ENCODE assay signal across 2 cellular contexts in the genomic region with DNA sequence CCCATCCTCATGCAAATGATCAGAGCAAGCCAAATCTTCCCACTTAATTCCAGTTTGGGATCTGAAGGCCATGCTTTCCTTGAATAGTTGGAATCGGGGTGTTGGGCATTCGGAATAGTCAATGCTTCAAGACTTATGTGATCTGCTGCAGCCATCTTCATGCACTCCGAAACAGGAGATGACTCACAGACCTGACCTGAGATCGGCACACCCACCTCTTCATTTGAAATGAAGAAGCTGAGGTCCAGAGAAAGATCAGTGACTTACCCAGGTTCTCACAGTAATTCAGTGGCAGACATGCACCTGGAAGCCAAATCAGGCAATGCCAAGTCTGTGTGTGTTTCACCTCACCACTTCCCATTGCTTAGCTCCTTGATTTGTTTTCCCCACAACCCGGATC.
TF ChIP-seq lines count a peak whose summit lies in the region.

No MANE protein-coding gene starts in this region.

TF ChIP-seq in HCT116, 20 proteins besides CTCF, POLR2A, EP300 and RAD21:
- TF ChIP-seq SIN3A (IDR thresholded peaks at IDR 0.05; ENCODE audit: low read depth) = no peak
- 0 out of 2 replicates have a peak, but pooled peaks have one; percentile 15 for TF ChIP-seq JUND (IDR thresholded peaks at IDR 0.05)
- TF ChIP-seq, protein P1, sequence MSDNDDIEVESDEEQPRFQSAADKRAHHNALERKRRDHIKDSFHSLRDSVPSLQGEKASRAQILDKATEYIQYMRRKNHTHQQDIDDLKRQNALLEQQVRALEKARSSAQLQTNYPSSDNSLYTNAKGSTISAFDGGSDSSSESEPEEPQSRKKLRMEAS (IDR thresholded peaks at IDR 0.05) = no peak
- no peak for TF ChIP-seq CEBPB (IDR thresholded peaks at IDR 0.05; ENCODE audit: low read depth)
- no peak for TF ChIP-seq EZH2 (IDR thresholded peaks at IDR 0.05)
- TF ChIP-seq FOSL1 (IDR thresholded peaks at IDR 0.05; ENCODE audit: low read depth) = peak; percentile 9; the same call in 1 of the 2 replicates
- TF ChIP-seq, protein P2, sequence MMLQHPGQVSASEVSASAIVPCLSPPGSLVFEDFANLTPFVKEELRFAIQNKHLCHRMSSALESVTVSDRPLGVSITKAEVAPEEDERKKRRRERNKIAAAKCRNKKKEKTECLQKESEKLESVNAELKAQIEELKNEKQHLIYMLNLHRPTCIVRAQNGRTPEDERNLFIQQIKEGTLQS (IDR thresholded peaks at IDR 0.05) = no peak

TF ChIP-seq in IMR-90, 13 proteins besides CTCF, POLR2A, EP300 and RAD21:
- TF ChIP-seq, protein P3, sequence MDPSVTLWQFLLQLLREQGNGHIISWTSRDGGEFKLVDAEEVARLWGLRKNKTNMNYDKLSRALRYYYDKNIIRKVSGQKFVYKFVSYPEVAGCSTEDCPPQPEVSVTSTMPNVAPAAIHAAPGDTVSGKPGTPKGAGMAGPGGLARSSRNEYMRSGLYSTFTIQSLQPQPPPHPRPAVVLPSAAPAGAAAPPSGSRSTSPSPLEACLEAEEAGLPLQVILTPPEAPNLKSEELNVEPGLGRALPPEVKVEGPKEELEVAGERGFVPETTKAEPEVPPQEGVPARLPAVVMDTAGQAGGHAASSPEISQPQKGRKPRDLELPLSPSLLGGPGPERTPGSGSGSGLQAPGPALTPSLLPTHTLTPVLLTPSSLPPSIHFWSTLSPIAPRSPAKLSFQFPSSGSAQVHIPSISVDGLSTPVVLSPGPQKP (IDR thresholded peaks at IDR 0.05; ENCODE audit: borderline replicate concordance, low read depth, low read length) = no peak
- TF ChIP-seq FOS (IDR thresholded peaks at IDR 0.05; ENCODE audit: low read depth, low read length) (no peak), NFE2L2 (IDR thresholded peaks at IDR 0.05; ENCODE audit: low read depth, low read length) (no peak), CEBPB (IDR thresholded peaks at IDR 0.05; ENCODE audit: low read depth, low read length) (no peak), SMC3 (IDR thresholded peaks at IDR 0.05; ENCODE audit: low read depth, low read length) (no peak), MAZ (IDR thresholded peaks at IDR 0.05; ENCODE audit: borderline replicate concordance, low read depth, low read length) (no peak), MAFK (IDR thresholded peaks at IDR 0.05; ENCODE audit: low read depth, low read length) (no peak)
- TF ChIP-seq, protein P4, sequence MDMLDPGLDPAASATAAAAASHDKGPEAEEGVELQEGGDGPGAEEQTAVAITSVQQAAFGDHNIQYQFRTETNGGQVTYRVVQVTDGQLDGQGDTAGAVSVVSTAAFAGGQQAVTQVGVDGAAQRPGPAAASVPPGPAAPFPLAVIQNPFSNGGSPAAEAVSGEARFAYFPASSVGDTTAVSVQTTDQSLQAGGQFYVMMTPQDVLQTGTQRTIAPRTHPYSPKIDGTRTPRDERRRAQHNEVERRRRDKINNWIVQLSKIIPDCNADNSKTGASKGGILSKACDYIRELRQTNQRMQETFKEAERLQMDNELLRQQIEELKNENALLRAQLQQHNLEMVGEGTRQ (IDR thresholded peaks at IDR 0.05; ENCODE audit: low read depth, low read length) = no peak
